1 cellular context compared by ENCODE assay signal in the genomic region with DNA sequence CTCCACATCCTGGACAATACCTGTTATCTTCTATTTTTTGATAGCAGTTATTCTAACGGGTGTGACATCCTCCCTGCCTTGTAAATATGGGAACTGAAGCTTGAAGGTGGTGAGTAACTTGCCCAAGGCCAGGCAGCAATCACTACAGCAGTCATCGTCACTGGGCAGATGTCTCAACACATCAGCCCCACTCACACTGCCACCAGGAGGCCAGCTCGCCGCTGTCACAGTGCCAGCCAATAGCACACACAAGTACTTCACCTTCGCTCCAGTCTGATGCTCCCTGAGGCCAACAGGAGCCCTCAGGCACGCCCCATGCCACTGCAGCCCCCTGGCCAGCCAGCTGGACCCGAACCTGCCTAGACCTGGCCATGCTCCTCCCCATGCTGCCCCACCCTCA.
TF ChIP-seq lines count a peak whose summit lies in the region.

No MANE protein-coding gene starts in this region.

TF ChIP-seq in SK-N-SH, 30 proteins besides CTCF, POLR2A, EP300 and RAD21:
- TF ChIP-seq YY1 (IDR thresholded peaks at IDR 0.05; ENCODE audit: low read depth) (no peak), CHD2 (IDR thresholded peaks at IDR 0.05; ENCODE audit: low read length, partially characterized antibody) (no peak)
- TF ChIP-seq, protein P1, sequence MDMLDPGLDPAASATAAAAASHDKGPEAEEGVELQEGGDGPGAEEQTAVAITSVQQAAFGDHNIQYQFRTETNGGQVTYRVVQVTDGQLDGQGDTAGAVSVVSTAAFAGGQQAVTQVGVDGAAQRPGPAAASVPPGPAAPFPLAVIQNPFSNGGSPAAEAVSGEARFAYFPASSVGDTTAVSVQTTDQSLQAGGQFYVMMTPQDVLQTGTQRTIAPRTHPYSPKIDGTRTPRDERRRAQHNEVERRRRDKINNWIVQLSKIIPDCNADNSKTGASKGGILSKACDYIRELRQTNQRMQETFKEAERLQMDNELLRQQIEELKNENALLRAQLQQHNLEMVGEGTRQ (IDR thresholded peaks at IDR 0.05; ENCODE audit: borderline replicate concordance, low read depth, low read length) = no peak
- TF ChIP-seq, protein P2, sequence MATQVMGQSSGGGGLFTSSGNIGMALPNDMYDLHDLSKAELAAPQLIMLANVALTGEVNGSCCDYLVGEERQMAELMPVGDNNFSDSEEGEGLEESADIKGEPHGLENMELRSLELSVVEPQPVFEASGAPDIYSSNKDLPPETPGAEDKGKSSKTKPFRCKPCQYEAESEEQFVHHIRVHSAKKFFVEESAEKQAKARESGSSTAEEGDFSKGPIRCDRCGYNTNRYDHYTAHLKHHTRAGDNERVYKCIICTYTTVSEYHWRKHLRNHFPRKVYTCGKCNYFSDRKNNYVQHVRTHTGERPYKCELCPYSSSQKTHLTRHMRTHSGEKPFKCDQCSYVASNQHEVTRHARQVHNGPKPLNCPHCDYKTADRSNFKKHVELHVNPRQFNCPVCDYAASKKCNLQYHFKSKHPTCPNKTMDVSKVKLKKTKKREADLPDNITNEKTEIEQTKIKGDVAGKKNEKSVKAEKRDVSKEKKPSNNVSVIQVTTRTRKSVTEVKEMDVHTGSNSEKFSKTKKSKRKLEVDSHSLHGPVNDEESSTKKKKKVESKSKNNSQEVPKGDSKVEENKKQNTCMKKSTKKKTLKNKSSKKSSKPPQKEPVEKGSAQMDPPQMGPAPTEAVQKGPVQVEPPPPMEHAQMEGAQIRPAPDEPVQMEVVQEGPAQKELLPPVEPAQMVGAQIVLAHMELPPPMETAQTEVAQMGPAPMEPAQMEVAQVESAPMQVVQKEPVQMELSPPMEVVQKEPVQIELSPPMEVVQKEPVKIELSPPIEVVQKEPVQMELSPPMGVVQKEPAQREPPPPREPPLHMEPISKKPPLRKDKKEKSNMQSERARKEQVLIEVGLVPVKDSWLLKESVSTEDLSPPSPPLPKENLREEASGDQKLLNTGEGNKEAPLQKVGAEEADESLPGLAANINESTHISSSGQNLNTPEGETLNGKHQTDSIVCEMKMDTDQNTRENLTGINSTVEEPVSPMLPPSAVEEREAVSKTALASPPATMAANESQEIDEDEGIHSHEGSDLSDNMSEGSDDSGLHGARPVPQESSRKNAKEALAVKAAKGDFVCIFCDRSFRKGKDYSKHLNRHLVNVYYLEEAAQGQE (IDR thresholded peaks at IDR 0.05; ENCODE audit: low read depth, low read length) = no peak
- TF ChIP-seq, protein P3, sequence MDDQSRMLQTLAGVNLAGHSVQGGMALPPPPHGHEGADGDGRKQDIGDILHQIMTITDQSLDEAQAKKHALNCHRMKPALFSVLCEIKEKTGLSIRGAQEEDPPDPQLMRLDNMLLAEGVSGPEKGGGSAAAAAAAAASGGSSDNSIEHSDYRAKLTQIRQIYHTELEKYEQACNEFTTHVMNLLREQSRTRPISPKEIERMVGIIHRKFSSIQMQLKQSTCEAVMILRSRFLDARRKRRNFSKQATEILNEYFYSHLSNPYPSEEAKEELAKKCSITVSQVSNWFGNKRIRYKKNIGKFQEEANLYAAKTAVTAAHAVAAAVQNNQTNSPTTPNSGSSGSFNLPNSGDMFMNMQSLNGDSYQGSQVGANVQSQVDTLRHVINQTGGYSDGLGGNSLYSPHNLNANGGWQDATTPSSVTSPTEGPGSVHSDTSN (IDR thresholded peaks at IDR 0.05) = no peak
TF ChIP-seq in SK-N-SH: peak in this region for 0.
